Comparison of ENCODE assay signal across 1 cellular context in genomic region chr10:31595992-31596391, GRCh38.
TF ChIP-seq lines count a peak whose summit lies in the region.

No MANE protein-coding gene starts in this region.

TF ChIP-seq in HepG2, 621 proteins besides CTCF, POLR2A, EP300 and RAD21:
- TF ChIP-seq, protein P1, sequence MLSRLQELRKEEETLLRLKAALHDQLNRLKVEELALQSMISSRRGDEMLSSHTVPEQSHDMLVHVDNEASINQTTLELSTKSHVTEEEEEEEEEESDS (CRISPR knock-in tag; IDR thresholded peaks at IDR 0.05; ENCODE audit: borderline replicate concordance): no peak
- no peak for TF ChIP-seq FOXO4 (CRISPR knock-in tag; conservative IDR thresholded peaks at IDR 0.05)
- TF ChIP-seq, protein P2, sequence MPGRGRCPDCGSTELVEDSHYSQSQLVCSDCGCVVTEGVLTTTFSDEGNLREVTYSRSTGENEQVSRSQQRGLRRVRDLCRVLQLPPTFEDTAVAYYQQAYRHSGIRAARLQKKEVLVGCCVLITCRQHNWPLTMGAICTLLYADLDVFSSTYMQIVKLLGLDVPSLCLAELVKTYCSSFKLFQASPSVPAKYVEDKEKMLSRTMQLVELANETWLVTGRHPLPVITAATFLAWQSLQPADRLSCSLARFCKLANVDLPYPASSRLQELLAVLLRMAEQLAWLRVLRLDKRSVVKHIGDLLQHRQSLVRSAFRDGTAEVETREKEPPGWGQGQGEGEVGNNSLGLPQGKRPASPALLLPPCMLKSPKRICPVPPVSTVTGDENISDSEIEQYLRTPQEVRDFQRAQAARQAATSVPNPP (CRISPR knock-in tag; IDR thresholded peaks at IDR 0.05): no peak
- TF ChIP-seq ZNF782 (CRISPR knock-in tag; IDR thresholded peaks at IDR 0.05; ENCODE audit: borderline replicate concordance): no peak
- TF ChIP-seq HMGXB3 (CRISPR knock-in tag; IDR thresholded peaks at IDR 0.05; ENCODE audit: borderline replicate concordance): no peak
- TF ChIP-seq MAFF (IDR thresholded peaks at IDR 0.05; ENCODE audit: low read depth, low read length): peak; percentile 60; the same call in 1 of the 2 replicates
- no peak for TF ChIP-seq ZNF468 (CRISPR knock-in tag; IDR thresholded peaks at IDR 0.05)
- TF ChIP-seq, protein P3, sequence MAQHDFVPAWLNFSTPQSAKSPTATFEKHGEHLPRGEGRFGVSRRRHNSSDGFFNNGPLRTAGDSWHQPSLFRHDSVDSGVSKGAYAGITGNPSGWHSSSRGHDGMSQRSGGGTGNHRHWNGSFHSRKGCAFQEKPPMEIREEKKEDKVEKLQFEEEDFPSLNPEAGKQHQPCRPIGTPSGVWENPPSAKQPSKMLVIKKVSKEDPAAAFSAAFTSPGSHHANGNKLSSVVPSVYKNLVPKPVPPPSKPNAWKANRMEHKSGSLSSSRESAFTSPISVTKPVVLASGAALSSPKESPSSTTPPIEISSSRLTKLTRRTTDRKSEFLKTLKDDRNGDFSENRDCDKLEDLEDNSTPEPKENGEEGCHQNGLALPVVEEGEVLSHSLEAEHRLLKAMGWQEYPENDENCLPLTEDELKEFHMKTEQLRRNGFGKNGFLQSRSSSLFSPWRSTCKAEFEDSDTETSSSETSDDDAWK (CRISPR knock-in tag; IDR thresholded peaks at IDR 0.05): no peak
- peak in 1 of 2 experiments; percentile 71; a peak in 2 of 4 replicates for TF ChIP-seq MAFK (conservative IDR thresholded peaks at IDR 0.05 in 1 of 2, IDR thresholded peaks at IDR 0.05 in 1 of 2; ENCODE audit: low read length in 2 of 2)
